Comparison of ENCODE assay signal across 2 cellular contexts in genomic region chr12:53169644-53170043, GRCh38.
TF ChIP-seq lines count a peak whose summit lies in the region.

No MANE protein-coding gene starts in this region.

TF ChIP-seq in liver, 16 proteins besides CTCF, POLR2A, EP300 and RAD21:
- TF ChIP-seq YY1 (IDR thresholded peaks at IDR 0.05): no peak
- no peak for TF ChIP-seq HNF4A (conservative IDR thresholded peaks at IDR 0.05)
- TF ChIP-seq RXRA (IDR thresholded peaks at IDR 0.05): no peak
- no peak for TF ChIP-seq JUND (IDR thresholded peaks at IDR 0.05)
- no peak for TF ChIP-seq ATF3 (IDR thresholded peaks at IDR 0.05)
- TF ChIP-seq FOXA1 (IDR thresholded peaks at IDR 0.05): no peak
- no peak for TF ChIP-seq MAX (IDR thresholded peaks at IDR 0.05)
TF ChIP-seq in liver: peak in this region for 0.

TF ChIP-seq in HepG2, 621 proteins besides CTCF, POLR2A, EP300 and RAD21:
- TF ChIP-seq PCBP2 (optimal IDR thresholded peaks at IDR 0.05; ENCODE audit: low read depth, low read length, poor library complexity, severe bottlenecking): no peak
- no peak for TF ChIP-seq GATA4 (IDR thresholded peaks at IDR 0.05; ENCODE audit: borderline replicate concordance, low read depth)
TF ChIP-seq in HepG2: peak in this region for 0.
